In the genomic region with DNA sequence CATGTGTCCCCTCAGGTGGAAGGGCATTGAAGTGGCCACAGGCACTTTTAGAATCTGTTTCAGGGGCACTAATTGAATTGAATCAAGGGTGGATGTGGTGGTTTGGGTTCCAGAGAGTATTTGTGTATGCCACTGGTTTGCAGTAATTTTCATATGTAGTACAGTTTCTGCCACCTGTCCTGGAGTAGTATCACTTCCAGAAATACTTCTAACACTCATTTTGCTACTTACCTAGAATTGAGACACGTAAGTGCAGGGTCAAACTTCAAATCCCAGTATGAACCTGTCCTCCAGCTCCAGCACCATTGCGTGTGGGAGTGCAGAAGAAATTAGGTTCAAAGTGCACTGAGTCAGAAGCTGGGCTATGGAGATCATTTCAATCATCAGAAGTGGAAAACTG, we compare ENCODE assay signal across 16 cellular contexts. TPM values are rescaled to one million over a fixed set of nuclear protein-coding genes. Genes with fewer than 3 reads are reported as not detected.
DNase-seq lines count a peak whose midpoint lies in the region; ATAC-seq and TF ChIP-seq lines count a peak whose summit lies in the region.
"Had no signal": no experiment of that assay in that cellular context is flagged by ENCODE, and none has a peak within 500 bp of the region (broad histone marks: within the 10 kb centered on the region; RNA-seq: fewer than 3 reads in every experiment).

No MANE protein-coding gene starts in this region.

- peaks cover 31% of the 10 kb centered on the region for H3K4me1 Mint-ChIP-seq in GM23338
- H3K4me1 Mint-ChIP-seq in osteocyte (ENCODE audit: unreplicated experiment), result peaks cover 20% of the 10 kb centered on the region

- ATAC-seq in GM18519 (IDR thresholded peaks at IDR 0.05; ENCODE audit: low FRiP score, unreplicated experiment), result peak; percentile 53
- ATAC-seq in GM23338, result no peak
- ATAC-seq in psoas muscle, result no peak

- H3K27ac ChIP-seq in GM23338 (ENCODE audit: low read depth) (no peak overlapping the region), MM.1S (ENCODE audit: low read length) (peak overlapping the region; percentile 14; the same call in 1 of the 2 replicates), mucosa of rectum (ENCODE audit: low read depth in 2 of 2, low read length in 2 of 2) (peak overlapping the region; percentile 88 to 93), GM23248 (no peak overlapping the region), psoas muscle (no peak overlapping the region)
- H3K27ac ChIP-seq: skin epidermis, thyroid gland had no signal

- no peaks in the 10 kb centered on the region for H3K9me2 ChIP-seq in GM23338 (ENCODE audit: insufficient read depth)
- no peaks in the 10 kb centered on the region for H3K9me2 ChIP-seq in MM.1S (replicated peaks; ENCODE audit: insufficient read depth, low read length)
- no peaks in the 10 kb centered on the region for H3K9me2 ChIP-seq in GM23248 (ENCODE audit: insufficient read depth)

- TF ChIP-seq CTCF in GM23338 (conservative IDR thresholded peaks at IDR 0.05; ENCODE audit: low read depth in 2 of 2) (no peak), MM.1S (IDR thresholded peaks at IDR 0.05; ENCODE audit: low read length) (no peak), osteocyte (IDR thresholded peaks at IDR 0.05) (no peak), psoas muscle (IDR thresholded peaks at IDR 0.05) (no peak)

- in situ Hi-C loops in GM23248 (cut with MboI), result no loop called here

- H3K4me1 ChIP-seq in GM23338 (ENCODE audit: insufficient read depth), result peaks cover 7% of the 10 kb centered on the region
- peaks cover 44% of the 10 kb centered on the region for H3K4me1 ChIP-seq in MM.1S (ENCODE audit: low read length)
- peaks cover 43 to 56% of the 10 kb centered on the region in 2 donors for H3K4me1 ChIP-seq in mucosa of rectum (ENCODE audit: control insufficient read depth in 2 of 2, insufficient read depth in 2 of 2, low read length in 2 of 2)
- H3K4me1 ChIP-seq in GM23248 (ENCODE audit: insufficient read depth), result no peaks in the 10 kb centered on the region
- peaks cover 3% of the 10 kb centered on the region for H3K4me1 ChIP-seq in psoas muscle

- H3K9me3 ChIP-seq in MM.1S (replicated peaks; ENCODE audit: insufficient read depth, low read length) (no peaks in the 10 kb centered on the region), mucosa of rectum (ENCODE audit: control insufficient read depth in 2 of 2, low read length in 2 of 2) (no peaks in the 10 kb centered on the region), GM23248 (ENCODE audit: low read depth) (no peaks in the 10 kb centered on the region), psoas muscle (no peaks in the 10 kb centered on the region)
- H3K9me3 ChIP-seq: thyroid gland had no signal

- H3K4me2 ChIP-seq in GM23338, result no peak overlapping the region
- H3K4me2 ChIP-seq in MM.1S (ENCODE audit: low read depth, low read length), result peak overlapping the region; percentile 8
- no peak overlapping the region for H3K4me2 ChIP-seq in GM23248 (ENCODE audit: unreplicated experiment)

- H3K27me3 Mint-ChIP-seq in GM23338 (ENCODE audit: insufficient read depth, low read depth, poor library complexity) (peaks cover 10% of the 10 kb centered on the region), osteocyte (ENCODE audit: unreplicated experiment) (peaks cover 10% of the 10 kb centered on the region)

- no peak overlapping the region for H2AFZ ChIP-seq in GM23338
- H2AFZ ChIP-seq in MM.1S (ENCODE audit: low read length), result no peak overlapping the region
- H2AFZ ChIP-seq in GM23248, result no peak overlapping the region

- no peaks in the 10 kb centered on the region for H3K27me3 ChIP-seq in GM23338 (ENCODE audit: insufficient read depth)
- peaks cover 39% of the 10 kb centered on the region for H3K27me3 ChIP-seq in MM.1S (replicated peaks; ENCODE audit: insufficient read depth, low read length)
- no peaks in the 10 kb centered on the region for H3K27me3 ChIP-seq in mucosa of rectum (ENCODE audit: control insufficient read depth in 2 of 2, insufficient read depth in 2 of 2, low read length in 2 of 2)
- H3K27me3 ChIP-seq in GM23248 (replicated peaks; ENCODE audit: insufficient read depth), result peaks cover 8% of the 10 kb centered on the region; the same call in 1 of the 2 replicates
- no peaks in the 10 kb centered on the region for H3K27me3 ChIP-seq in psoas muscle (ENCODE audit: insufficient read depth in 3 of 3, low read length in 2 of 3)
- H3K27me3 ChIP-seq: thyroid gland had no signal

- H4K20me1 ChIP-seq in GM23338 (replicated peaks; ENCODE audit: insufficient read depth) (no peaks in the 10 kb centered on the region), MM.1S (ENCODE audit: insufficient read depth, low read length) (no peaks in the 10 kb centered on the region), GM23248 (ENCODE audit: insufficient read depth) (no peaks in the 10 kb centered on the region)

- intact Hi-C loops in psoas muscle (cut with DNase I), result loop anchor here in 1 of 2 donors (5.0 kb wide), 1 partner anchor 43 kb away; a partner anchor contains a TSS

- 31 to 40% methylated on average over 2 of the region's 2 CpGs for WGBS in GM23248 (ENCODE audit: low coverage in 1 of 2, low lambda C conversion rate in 2 of 2, missing lambda C conversion rate in 2 of 2), 2 experiments
- WGBS in psoas muscle, 3 donors, result 91 to 96% (median 95%) methylated on average over 2 of the region's 2 CpGs

- DNase-seq in GM23338 (ENCODE audit: low spot score) (no peak), MM.1S (peak; percentile 45), GM23248 (no peak), osteocyte (ENCODE audit: extremely low spot score, unreplicated experiment) (no peak), erythroblast (lab: John Stamatoyannopoulos, UW) (no peak), psoas muscle (no peak)
- DNase-seq: activated CD4-positive, CD25-positive, alpha-beta regulatory T cell; effector memory CD4-positive, alpha-beta T cell; NCI-H1930; thyroid gland had no signal

- H3K36me3 ChIP-seq in GM23338 (ENCODE audit: insufficient read depth) (no peaks in the 10 kb centered on the region), MM.1S (replicated peaks; ENCODE audit: insufficient read depth, low read length) (no peaks in the 10 kb centered on the region), mucosa of rectum (ENCODE audit: control insufficient read depth in 2 of 2, insufficient read depth in 2 of 2, low read length in 2 of 2) (no peaks in the 10 kb centered on the region), GM23248 (ENCODE audit: low read depth) (no peaks in the 10 kb centered on the region), psoas muscle (ENCODE audit: insufficient read depth in 1 of 2, low read depth in 1 of 2) (no peaks in the 10 kb centered on the region)
- H3K36me3 ChIP-seq: thyroid gland had no signal

- no peak for TF ChIP-seq POLR2A in erythroblast (IDR thresholded peaks at IDR 0.05; ENCODE audit: low read length)

- H3K79me2 ChIP-seq in GM23338 (replicated peaks; ENCODE audit: insufficient read depth) (no peaks in the 10 kb centered on the region), MM.1S (ENCODE audit: low read length) (no peaks in the 10 kb centered on the region), GM23248 (ENCODE audit: insufficient read depth) (no peaks in the 10 kb centered on the region)

- no peak overlapping the region for H3K9ac ChIP-seq in MM.1S (ENCODE audit: low read length)
- peak overlapping the region; percentile 48 to 61 for H3K9ac ChIP-seq in mucosa of rectum (ENCODE audit: low read depth in 1 of 2, low read length in 2 of 2)
- no peak overlapping the region for H3K9ac ChIP-seq in GM23248

- no peaks in the 10 kb centered on the region for H3F3A ChIP-seq in GM23338 (replicated peaks; ENCODE audit: low read depth)
- peaks cover 23% of the 10 kb centered on the region for H3F3A ChIP-seq in MM.1S (ENCODE audit: insufficient read depth, low read length)
- H3F3A ChIP-seq in GM23248 (ENCODE audit: insufficient read depth), result no peaks in the 10 kb centered on the region

- H3K4me3 ChIP-seq in GM23338, result no peak overlapping the region
- H3K4me3 ChIP-seq in MM.1S (ENCODE audit: low read length), result no peak overlapping the region
- peak overlapping the region; percentile 10 to 40 for H3K4me3 ChIP-seq in mucosa of rectum (ENCODE audit: low read length in 2 of 2)
- H3K4me3 ChIP-seq in GM23248, result no peak overlapping the region
- H3K4me3 ChIP-seq in psoas muscle, result no peak overlapping the region
- H3K4me3 ChIP-seq: skin epidermis, thyroid gland had no signal

- H3K9me3 Mint-ChIP-seq in GM23338 (no peaks in the 10 kb centered on the region), osteocyte (ENCODE audit: unreplicated experiment) (no peaks in the 10 kb centered on the region)
- H3K9me3 Mint-ChIP-seq: activated T-helper 2 cell treated with anti-CD3 and anti-CD28 coated beads, Interferon-gamma antibody, Interleukin-2, Interleukin-4, amounts not matched to agents 10 μg/mL and 5 μg/mL and 100 μg/mL, durations not matched to agents 14 hours and 24 hours and 36 hours; neural crest cell had no signal

- no peaks in the 10 kb centered on the region for H3K36me3 Mint-ChIP-seq in GM23338 (ENCODE audit: low read depth)
- no peaks in the 10 kb centered on the region for H3K36me3 Mint-ChIP-seq in osteocyte (ENCODE audit: unreplicated experiment)

- 0 out of 2 replicates have a peak overlapping the region, but pooled peaks have one; percentile 16 for H3K27ac Mint-ChIP-seq in GM23338
- H3K27ac Mint-ChIP-seq in osteocyte (ENCODE audit: unreplicated experiment), result no peak overlapping the region
- H3K27ac Mint-ChIP-seq: activated T-helper 2 cell treated with anti-CD3 and anti-CD28 coated beads, Interferon-gamma antibody, Interleukin-2, Interleukin-4, amounts not matched to agents 10 μg/mL and 5 μg/mL and 100 μg/mL, durations not matched to agents 14 hours and 24 hours and 36 hours had no signal

- H3K4me3 Mint-ChIP-seq in GM23338 (no peak overlapping the region), osteocyte (ENCODE audit: unreplicated experiment) (no peak overlapping the region)
- H3K4me3 Mint-ChIP-seq: neural crest cell had no signal

TF ChIP-seq in GM23338, 12 proteins besides CTCF, POLR2A, EP300 and RAD21 (continues in another document):
- TF ChIP-seq NANOG (IDR thresholded peaks at IDR 0.05; ENCODE audit: borderline replicate concordance) (no peak), STAT1 (IDR thresholded peaks at IDR 0.05; ENCODE audit: unreplicated experiment) (no peak)

RNA-seq across cellular contexts. Expression of a gene that starts 26.8 kb away (rescaled TPM):
- total RNA-seq in GM23338 (2014; rRNA removed; shearing (Covaris generic)), result 0.12 TPM in 1 of 2 replicates, not detected in the other
- polyA plus RNA-seq in GM23338 (2016; fragmentation: Nextera tagmentation; extraction: Ambion mirVana) (0.23 and 1.4 TPM in 2 replicates), GM23248 (2016; fragmentation: Nextera tagmentation; extraction: Ambion mirVana) (0.14 TPM in 1 of 2 replicates, not detected in the other), psoas muscle (under 1 TPM in 1 of 3 donors, not detected in 2; 0.08 TPM)
- 0.32 TPM in 1 of 2 replicates, not detected in the other for total RNA-seq in GM23248 (2014; rRNA removed; shearing (Covaris generic))
- total RNA-seq in osteocyte (0.19 and 0.34 TPM in 2 replicates), psoas muscle (under 1 TPM in 1 of 4 donors, not detected in 3; 0.29 TPM)
- total RNA-seq: activated T-helper 2 cell treated with anti-CD3 and anti-CD28 coated beads, Interferon-gamma antibody, Interleukin-2, Interleukin-4, amounts not matched to agents 10 μg/mL and 5 μg/mL and 100 μg/mL, durations not matched to agents 14 hours and 24 hours and 36 hours; LHCN-M2 had no signal

RNA-seq across cellular contexts. Expression of a gene that starts 44.4 kb away (rescaled TPM):
- total RNA-seq in GM23338 (2014; rRNA removed; shearing (Covaris generic)), result 25.2 and 30.3 TPM in 2 replicates
- 11.0 and 14.0 TPM in 2 replicates for polyA plus RNA-seq in GM23338 (2016; fragmentation: Nextera tagmentation; extraction: Ambion mirVana)
- not detected in 2 replicates for total RNA-seq in GM23248 (2014; rRNA removed; shearing (Covaris generic))
- 0.23 TPM in 1 of 2 replicates, not detected in the other for polyA plus RNA-seq in GM23248 (2016; fragmentation: Nextera tagmentation; extraction: Ambion mirVana)
- 13.2 and 13.5 TPM in 2 replicates for total RNA-seq in osteocyte
- 10 to 100 TPM in 2 of 4 donors, 1 to 10 TPM in 2; 8.0 to 18.9 (median 9.4) TPM for total RNA-seq in psoas muscle
- polyA plus RNA-seq in psoas muscle, result 1 to 10 TPM; 1.6 to 6.5 (median 3.8) TPM
- total RNA-seq: LHCN-M2 had no signal

Comparison
In these comparisons a context has a peak if more than half of its experiments do, and no peak if none do; other contexts are left out.
1. H3K27ac ChIP-seq: peak in MM.1S (single experiment) and mucosa of rectum (2 of 2); none in GM23338 (single experiment), GM23248 (single experiment) and psoas muscle (single experiment).
2. H3K4me3 ChIP-seq: peak in mucosa of rectum (2 of 2); none in GM23338 (single experiment), MM.1S (single experiment), GM23248 (single experiment) and psoas muscle (single experiment).
3. H3K9ac ChIP-seq: peak in mucosa of rectum (2 of 2); none in MM.1S (single experiment) and GM23248 (single experiment).